In the genomic region with DNA sequence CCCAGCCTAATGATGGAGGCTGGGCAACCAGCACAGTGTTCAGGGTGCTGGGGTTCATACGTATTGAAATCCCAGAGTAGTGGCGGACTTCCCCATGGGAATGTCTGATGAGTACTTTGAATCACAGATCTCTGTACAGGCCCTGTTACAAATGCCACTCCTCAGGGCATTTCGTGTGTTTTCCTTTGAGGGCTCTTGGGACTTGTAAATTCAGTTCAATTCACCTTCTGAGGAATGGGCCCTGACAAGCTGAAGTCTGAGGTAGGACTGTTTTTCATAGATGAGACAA, we compare ENCODE assay signal across 8 cellular contexts. TPM values are rescaled to one million over a fixed set of nuclear protein-coding genes. Genes with fewer than 3 reads are reported as not detected.
DNase-seq lines count a peak whose midpoint lies in the region; ATAC-seq and TF ChIP-seq lines count a peak whose summit lies in the region.

No MANE protein-coding gene starts in this region.

- H3K27ac ChIP-seq in ectodermal cell (ENCODE audit: insufficient read depth, low read depth, low read length, poor library complexity, severe bottlenecking): no peak overlapping the region

- H3K9me3 Mint-ChIP-seq in IgD-negative memory B cell (peaks cover 0 to 2% (median 2%) of the 10 kb centered on the region in 3 donors), osteocyte (ENCODE audit: unreplicated experiment) (peaks cover 11% of the 10 kb centered on the region)

- ATAC-seq in GM18868 (IDR thresholded peaks at IDR 0.05; ENCODE audit: unreplicated experiment): peak; percentile 0
- no peak for ATAC-seq in HG03439 (IDR thresholded peaks at IDR 0.05; ENCODE audit: unreplicated experiment)

- H3K4me3 Mint-ChIP-seq in IgD-negative memory B cell: peak overlapping the region; percentile 90 to 99 (median 92)
- H3K4me3 Mint-ChIP-seq in osteocyte (ENCODE audit: unreplicated experiment): peak overlapping the region; percentile 88

- no peaks in the 10 kb centered on the region for H3K27me3 Mint-ChIP-seq in IgD-negative memory B cell
- no peaks in the 10 kb centered on the region for H3K27me3 Mint-ChIP-seq in osteocyte (ENCODE audit: unreplicated experiment)

- no peaks in the 10 kb centered on the region for H3K36me3 ChIP-seq in ectodermal cell (ENCODE audit: control insufficient read depth, insufficient read depth, low read length)

- H3K27me3 ChIP-seq in ectodermal cell (ENCODE audit: control insufficient read depth, insufficient read depth, low read length, poor library complexity, severe bottlenecking): no peaks in the 10 kb centered on the region

- peak overlapping the region; percentile 82 for H3K4me3 ChIP-seq in ectodermal cell (ENCODE audit: insufficient read depth, low read depth, low read length)

- 1 to 6% methylated on average over 3 of the region's 3 CpGs for WGBS in ectodermal cell, 2 experiments

- peak overlapping the region; percentile 59 to 95 (median 90) for H3K27ac Mint-ChIP-seq in IgD-negative memory B cell
- peak overlapping the region; percentile 94 for H3K27ac Mint-ChIP-seq in osteocyte (ENCODE audit: unreplicated experiment)

- H3K36me3 Mint-ChIP-seq in IgD-negative memory B cell (peaks cover 20% of the 10 kb centered on the region), osteocyte (ENCODE audit: unreplicated experiment) (peaks cover 7% of the 10 kb centered on the region)

- TF ChIP-seq CTCF in osteocyte (IDR thresholded peaks at IDR 0.05): no peak

- DNase-seq in osteocyte (ENCODE audit: extremely low spot score, unreplicated experiment): no peak
- no peak for DNase-seq in 8988T
- DNase-seq in SKM-1 (lab: John Stamatoyannopoulos, UW; ENCODE audit: unreplicated experiment): no peak
- no peak for DNase-seq in KG1 (lab: John Stamatoyannopoulos, UW)

- peaks cover 12% of the 10 kb centered on the region for H3K4me1 ChIP-seq in ectodermal cell (ENCODE audit: control insufficient read depth, insufficient read depth, low read length)

- H3K9me3 ChIP-seq in ectodermal cell (ENCODE audit: control insufficient read depth, low read length): no peaks in the 10 kb centered on the region

- H3K4me1 Mint-ChIP-seq in IgD-negative memory B cell (peaks cover 23 to 37% (median 30%) of the 10 kb centered on the region in 3 donors), osteocyte (ENCODE audit: unreplicated experiment) (peaks cover 34% of the 10 kb centered on the region)

RNA-seq across cellular contexts. Expression of a gene that starts 0.3 kb away (rescaled TPM):
- 36.6 TPM for polyA plus RNA-seq in IgD-negative memory B cell
- polyA plus RNA-seq in ectodermal cell (2013, experiment 1 of 4): 25.2 TPM
- 24.8 TPM for polyA plus RNA-seq in ectodermal cell (2013, experiment 2 of 4)
- 22.0 TPM for polyA plus RNA-seq in ectodermal cell (2013, experiment 3 of 4)
- polyA plus RNA-seq in ectodermal cell (2013, experiment 4 of 4): 23.1 TPM
- 19.0 and 21.3 TPM in 2 replicates for total RNA-seq in osteocyte

RNA-seq across cellular contexts. Expression of a gene that starts 28.6 kb away (rescaled TPM):
- polyA plus RNA-seq in IgD-negative memory B cell: 0.55 TPM
- not detected for polyA plus RNA-seq in ectodermal cell (2013, experiment 1 of 4)
- not detected for polyA plus RNA-seq in ectodermal cell (2013, experiment 2 of 4)
- not detected for polyA plus RNA-seq in ectodermal cell (2013, experiment 3 of 4)
- not detected for polyA plus RNA-seq in ectodermal cell (2013, experiment 4 of 4)
- total RNA-seq in osteocyte: not detected in 2 replicates
